Comparison of ENCODE assay signal across 8 cellular contexts in the genomic region with DNA sequence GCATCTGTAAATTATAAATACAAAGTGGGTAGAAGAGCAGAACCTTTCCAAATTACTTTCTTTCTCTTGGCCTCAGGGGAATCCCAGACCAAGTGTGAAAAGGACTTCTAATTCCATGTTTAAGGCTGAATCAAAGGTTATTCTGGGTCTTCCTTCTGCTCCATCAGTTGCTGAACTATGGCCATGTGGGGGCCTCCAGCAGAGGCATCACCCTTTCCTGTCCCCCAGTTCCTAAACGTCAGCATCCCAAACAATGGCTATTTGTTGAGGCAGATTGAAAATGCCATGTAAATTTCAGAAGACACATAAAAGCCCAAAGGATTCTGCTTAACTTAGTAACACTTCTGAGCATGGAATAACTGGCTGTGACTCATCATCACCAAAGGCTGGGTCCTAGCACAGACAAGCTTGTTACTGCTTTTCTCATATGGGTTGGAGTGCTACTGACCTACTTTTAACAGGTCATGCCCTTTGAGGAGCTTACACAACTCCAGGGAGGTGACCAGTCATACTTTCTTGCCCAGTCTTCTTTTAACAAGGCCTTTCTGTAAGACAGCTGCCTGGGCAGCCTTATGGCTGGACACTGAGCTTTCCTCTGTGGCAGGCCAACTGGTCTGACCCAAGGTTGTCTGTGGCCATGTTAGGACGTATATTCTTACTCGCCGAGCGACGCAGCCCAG.
A peak's percentile ranks its signal among the peaks of the same experiment; 100 is the strongest.
DNase-seq lines count a peak whose midpoint lies in the region; ATAC-seq and TF ChIP-seq lines count a peak whose summit lies in the region.

No MANE protein-coding gene starts in this region.

- H3K27ac Mint-ChIP-seq in activated T-cell treated with anti-CD3 and anti-CD28 coated beads, Interleukin-2, amount 50 U/mL, for 24 hours = peak overlapping the region; percentile 73
- no peak overlapping the region for H3K27ac Mint-ChIP-seq in nephron progenitor cell

- peak; percentile 74 for ATAC-seq in lung (ENCODE audit: insufficient read depth, low FRiP score)
- ATAC-seq in upper lobe of right lung = peak; percentile 85

- no peaks in the 10 kb centered on the region for H3K9me3 ChIP-seq in colonic mucosa
- H3K9me3 ChIP-seq in lung (ENCODE audit: control insufficient read depth in 2 of 2, insufficient read depth in 1 of 2, low read length in 1 of 2) = no peaks in the 10 kb centered on the region
- no peaks in the 10 kb centered on the region for H3K9me3 ChIP-seq in upper lobe of right lung

- no peaks in the 10 kb centered on the region for H3K9me3 Mint-ChIP-seq in activated T-cell treated with anti-CD3 and anti-CD28 coated beads, Interleukin-2, amount 50 U/mL, for 24 hours
- H3K9me3 Mint-ChIP-seq in nephron progenitor cell = no peaks in the 10 kb centered on the region

- no peaks in the 10 kb centered on the region for H3K27me3 Mint-ChIP-seq in activated T-cell treated with anti-CD3 and anti-CD28 coated beads, Interleukin-2, amount 50 U/mL, for 24 hours
- H3K27me3 Mint-ChIP-seq in nephron progenitor cell (ENCODE audit: low read depth, poor library complexity) = peaks cover 2% of the 10 kb centered on the region

- no peak for DNase-seq in activated T-cell treated with anti-CD3 and anti-CD28 coated beads, Interleukin-2, amount 50 U/mL, for 24 hours
- no peak for DNase-seq in activated T-cell treated with anti-CD3 and anti-CD28 coated beads, Interleukin-2, amount 50 U/mL, for 48 hours
- DNase-seq in colonic mucosa = no peak
- DNase-seq in lung (ENCODE audit: low spot score) = peak; percentile 36
- no peak for DNase-seq in upper lobe of right lung
- DNase-seq in nephron progenitor cell = no peak
- DNase-seq in NCI-H446 treated with DMSO at 0.1 percent for 48 hours (lab: John Stamatoyannopoulos, UW) = no peak
- no peak for DNase-seq in central memory CD4-positive, alpha-beta T cell

- no peak for TF ChIP-seq CTCF in colonic mucosa (IDR thresholded peaks at IDR 0.05)
- TF ChIP-seq CTCF in lung (IDR thresholded peaks at IDR 0.05; ENCODE audit: control extremely low read depth, extremely low read depth) = no peak
- no peak for TF ChIP-seq CTCF in upper lobe of right lung (IDR thresholded peaks at IDR 0.05)
- TF ChIP-seq CTCF in nephron progenitor cell (IDR thresholded peaks at IDR 0.05) = no peak

- WGBS in lung, 2 donors = 63 to 71% methylated on average over 6 of the region's 6 CpGs

- H3K27me3 ChIP-seq in colonic mucosa = no peaks in the 10 kb centered on the region
- H3K27me3 ChIP-seq in lung (ENCODE audit: control insufficient read depth, insufficient read depth) = no peaks in the 10 kb centered on the region
- no peaks in the 10 kb centered on the region for H3K27me3 ChIP-seq in upper lobe of right lung

- peaks cover 76% of the 10 kb centered on the region for H3K36me3 Mint-ChIP-seq in activated T-cell treated with anti-CD3 and anti-CD28 coated beads, Interleukin-2, amount 50 U/mL, for 24 hours (ENCODE audit: low read depth)
- H3K36me3 Mint-ChIP-seq in nephron progenitor cell (ENCODE audit: low read depth) = peaks cover 45% of the 10 kb centered on the region

- H3K4me1 ChIP-seq in colonic mucosa (no peaks in the 10 kb centered on the region), lung (ENCODE audit: control insufficient read depth in 2 of 2, insufficient read depth in 2 of 2, low read length in 2 of 2) (peaks cover 12 to 13% of the 10 kb centered on the region in 2 donors), upper lobe of right lung (peaks cover 31% of the 10 kb centered on the region)

- no peak overlapping the region for H3K9ac ChIP-seq in colonic mucosa (ENCODE audit: low read depth in 2 of 2, low read length in 2 of 2)

- no peak overlapping the region for H3K4me3 ChIP-seq in colonic mucosa
- H3K4me3 ChIP-seq in lung = no peak overlapping the region
- no peak overlapping the region for H3K4me3 ChIP-seq in upper lobe of right lung

- peak overlapping the region; percentile 26 for H3K27ac ChIP-seq in colonic mucosa
- peak overlapping the region; percentile 70 to 85 for H3K27ac ChIP-seq in lung (ENCODE audit: low read depth in 1 of 2, low read length in 1 of 2)
- peak overlapping the region; percentile 65 for H3K27ac ChIP-seq in upper lobe of right lung

- intact Hi-C loops in colonic mucosa (cut with DNase I) = no loop called here
- intact Hi-C loops in upper lobe of right lung (cut with DNase I) = no loop called here

- peaks cover 22% of the 10 kb centered on the region for H3K4me1 Mint-ChIP-seq in activated T-cell treated with anti-CD3 and anti-CD28 coated beads, Interleukin-2, amount 50 U/mL, for 24 hours (ENCODE audit: low read depth)
- H3K4me1 Mint-ChIP-seq in nephron progenitor cell = no peaks in the 10 kb centered on the region

- H3K36me3 ChIP-seq in colonic mucosa (no peaks in the 10 kb centered on the region), lung (ENCODE audit: control insufficient read depth in 2 of 2, insufficient read depth in 2 of 2, low read length in 2 of 2) (peaks cover 0 to 14% of the 10 kb centered on the region in 2 donors), upper lobe of right lung (peaks cover 36% of the 10 kb centered on the region)

- no peak overlapping the region for H3K4me3 Mint-ChIP-seq in activated T-cell treated with anti-CD3 and anti-CD28 coated beads, Interleukin-2, amount 50 U/mL, for 24 hours
- H3K4me3 Mint-ChIP-seq in nephron progenitor cell = no peak overlapping the region

Comparison
In these comparisons a context has a peak if more than half of its experiments do, and no peak if none do; other contexts are left out.
1. H3K27ac ChIP-seq: peak in every context shown above with its lines; median percentile 78 in lung; 65 in upper lobe of right lung; 26 in colonic mucosa.